ENCODE assay signal across 8 cellular contexts in genomic region chr9:35603986-35604577, GRCh38. TPM values are rescaled to one million over a fixed set of nuclear protein-coding genes. Genes with fewer than 3 reads are reported as not detected.
DNase-seq lines count a peak whose midpoint lies in the region; TF ChIP-seq lines count a peak whose summit lies in the region.

No MANE protein-coding gene starts in this region.

- peak overlapping the region; percentile 53; the same call in 1 of the 2 replicates for H3K4me3 ChIP-seq in GM08714 (ENCODE audit: low read length)

- peaks cover 4% of the 10 kb centered on the region; the same call in 1 of the 2 replicates for H3K36me3 Mint-ChIP-seq in HFFc6 (ENCODE audit: low read depth)
- no peaks in the 10 kb centered on the region for H3K36me3 Mint-ChIP-seq in activated naive CD4-positive, alpha-beta T cell treated with anti-CD3 and anti-CD28 coated beads, Interleukin-2, amount 50 U/mL, for 24 hours

- TF ChIP-seq CTCF in HFFc6 (IDR thresholded peaks at IDR 0.05): peak; percentile 98

- no peaks in the 10 kb centered on the region for H3K9me3 Mint-ChIP-seq in HFFc6
- H3K9me3 Mint-ChIP-seq in activated naive CD4-positive, alpha-beta T cell treated with anti-CD3 and anti-CD28 coated beads, Interleukin-2, amount 50 U/mL, for 24 hours: no peaks in the 10 kb centered on the region

- peaks cover 32% of the 10 kb centered on the region for H3K4me1 Mint-ChIP-seq in HFFc6 (ENCODE audit: low read depth)
- peaks cover 37% of the 10 kb centered on the region for H3K4me1 Mint-ChIP-seq in activated naive CD4-positive, alpha-beta T cell treated with anti-CD3 and anti-CD28 coated beads, Interleukin-2, amount 50 U/mL, for 24 hours

- H3K27ac Mint-ChIP-seq in HFFc6: peak overlapping the region; percentile 99
- peak overlapping the region; percentile 95 for H3K27ac Mint-ChIP-seq in activated naive CD4-positive, alpha-beta T cell treated with anti-CD3 and anti-CD28 coated beads, Interleukin-2, amount 50 U/mL, for 24 hours

- H3K4me3 Mint-ChIP-seq in HFFc6: peak overlapping the region; percentile 99
- H3K4me3 Mint-ChIP-seq in activated naive CD4-positive, alpha-beta T cell treated with anti-CD3 and anti-CD28 coated beads, Interleukin-2, amount 50 U/mL, for 24 hours: peak overlapping the region; percentile 94

- no peaks in the 10 kb centered on the region; the same call in 1 of the 2 replicates for H3K27me3 Mint-ChIP-seq in HFFc6 (ENCODE audit: insufficient read depth)
- H3K27me3 Mint-ChIP-seq in activated naive CD4-positive, alpha-beta T cell treated with anti-CD3 and anti-CD28 coated beads, Interleukin-2, amount 50 U/mL, for 24 hours: no peaks in the 10 kb centered on the region

- H3K27ac ChIP-seq in temporal lobe (ENCODE audit: low read depth, low read length): peak overlapping the region; percentile 83

- DNase-seq in HFFc6 (peak; percentile 100), NAMALWA (ENCODE audit: low spot score) (peak; percentile 100), SK-N-DZ (ENCODE audit: low spot score) (peak; percentile 99), globus pallidus (ENCODE audit: low spot score) (peak; percentile 99), nucleus accumbens (lab: John Stamatoyannopoulos, UW) (peak; percentile 88 to 100 (median 98))

RNA-seq across cellular contexts. Expression of gene TESK1, which starts 1.0 kb away (rescaled TPM):
- 10 to 100 TPM; 25.4 to 33.2 (median 28.5) TPM for total RNA-seq in HFFc6 (2021; fragmentation: NEBNext Ultra II Directional; extraction: Animal tissue kit (Norgen Biotek cat#: 25700))
- 5.7 and 8.4 TPM in 2 replicates for polyA plus RNA-seq in SK-N-DZ (2014; cell fraction: cytosol; rRNA removed)
- 38.2 and 46.7 TPM in 2 replicates for polyA plus RNA-seq in SK-N-DZ (2014; cell fraction: nucleus; rRNA removed)
- 12.5 TPM for total RNA-seq in temporal lobe

RNA-seq across cellular contexts. Expression of gene CD72, which starts 14.1 kb away (rescaled TPM):
- total RNA-seq in HFFc6 (2021; fragmentation: NEBNext Ultra II Directional; extraction: Animal tissue kit (Norgen Biotek cat#: 25700)): under 1 TPM; 0.37 to 0.87 (median 0.49) TPM
- polyA plus RNA-seq in SK-N-DZ (2014; cell fraction: cytosol; rRNA removed): not detected in 2 replicates
- polyA plus RNA-seq in SK-N-DZ (2014; cell fraction: nucleus; rRNA removed): 0.73 and 2.4 TPM in 2 replicates
- 0.49 TPM for total RNA-seq in temporal lobe

RNA-seq across cellular contexts. Expression of gene SIT1, which starts 46.6 kb away (rescaled TPM):
- not detected for total RNA-seq in HFFc6 (2021; fragmentation: NEBNext Ultra II Directional; extraction: Animal tissue kit (Norgen Biotek cat#: 25700))
- 2.9 and 4.0 TPM in 2 replicates for polyA plus RNA-seq in SK-N-DZ (2014; cell fraction: cytosol; rRNA removed)
- polyA plus RNA-seq in SK-N-DZ (2014; cell fraction: nucleus; rRNA removed): 0.88 and 4.5 TPM in 2 replicates
- total RNA-seq in temporal lobe: not detected

RNA-seq across cellular contexts. Expression of gene RMRP, which starts 53.7 kb away (rescaled TPM):
- total RNA-seq in HFFc6 (2021; fragmentation: NEBNext Ultra II Directional; extraction: Animal tissue kit (Norgen Biotek cat#: 25700)): over 10,000 TPM in 5 of 6 experiments, 1,000 to 10,000 TPM in 1; 9,197 to 39,404 (median 23,537) TPM
- not detected in 2 replicates for polyA plus RNA-seq in SK-N-DZ (2014; cell fraction: cytosol; rRNA removed)
- polyA plus RNA-seq in SK-N-DZ (2014; cell fraction: nucleus; rRNA removed): not detected in 2 replicates
- 65,531 TPM for total RNA-seq in temporal lobe

RNA-seq across cellular contexts. Expression of gene CCDC107, which starts 54.0 kb away (rescaled TPM):
- total RNA-seq in HFFc6 (2021; fragmentation: NEBNext Ultra II Directional; extraction: Animal tissue kit (Norgen Biotek cat#: 25700)): 10 to 100 TPM; 22.5 to 29.8 (median 24.6) TPM
- 6.5 and 7.8 TPM in 2 replicates for polyA plus RNA-seq in SK-N-DZ (2014; cell fraction: cytosol; rRNA removed)
- 7.7 and 8.2 TPM in 2 replicates for polyA plus RNA-seq in SK-N-DZ (2014; cell fraction: nucleus; rRNA removed)
- total RNA-seq in temporal lobe: 7.9 TPM

Comparison
In these comparisons a context has a peak if more than half of its experiments do, and no peak if none do; other contexts are left out.
1. Peak in every context shown above with its lines: DNase-seq, H3K4me3 ChIP-seq and H3K27ac ChIP-seq.